ENCODE assay signal across 8 cellular contexts in the genomic region with DNA sequence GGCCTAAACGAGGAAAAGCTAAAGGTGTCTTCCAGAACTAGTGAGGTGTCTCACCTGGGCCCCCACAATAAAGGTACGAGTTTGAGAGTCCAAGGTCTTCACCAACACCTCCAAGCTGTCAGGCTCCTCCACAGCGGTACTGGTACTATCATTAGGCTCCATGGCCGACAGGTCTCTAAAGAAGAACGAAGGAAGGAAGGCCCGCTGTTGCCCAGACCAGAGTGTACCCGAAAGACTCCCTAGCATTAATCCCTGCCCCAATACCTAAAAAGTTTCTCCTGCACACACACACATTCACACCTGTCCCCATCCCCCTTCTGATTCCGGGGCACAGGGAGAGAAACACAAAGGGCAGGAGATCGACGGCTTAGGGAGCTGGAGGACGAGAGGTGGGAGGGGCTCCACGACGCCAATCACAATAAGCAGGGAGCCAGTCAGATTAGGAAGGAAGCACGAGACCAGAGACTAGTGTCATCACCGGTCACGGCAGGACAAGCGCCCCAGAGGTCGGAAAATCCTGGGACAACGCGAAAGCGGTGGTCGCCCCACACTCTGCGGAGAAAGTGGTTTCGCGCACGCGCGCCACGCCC. TPM values are rescaled to one million over a fixed set of nuclear protein-coding genes. Genes with fewer than 3 reads are reported as not detected.
DNase-seq lines count a peak whose midpoint lies in the region; ATAC-seq and TF ChIP-seq lines count a peak whose summit lies in the region.

No MANE protein-coding gene starts in this region.

- H3K4me1 Mint-ChIP-seq in Calu3 (ENCODE audit: low read depth, unreplicated experiment) = peaks cover 41% of the 10 kb centered on the region

- peaks cover 11% of the 10 kb centered on the region; the same call in 1 of the 2 replicates for H3K36me3 ChIP-seq in iPS DF 6.9 (ENCODE audit: control insufficient read depth, insufficient read depth, low read length)

- no peaks in the 10 kb centered on the region for H3K9me3 Mint-ChIP-seq in Calu3 (ENCODE audit: low read depth, unreplicated experiment)

- no CpG with 5 or more reads among the region's 29 CpGs for WGBS in iPS DF 6.9 (ENCODE audit: insufficient coverage, insufficient read length)

- H3K27ac Mint-ChIP-seq in Calu3 (ENCODE audit: unreplicated experiment) = peak overlapping the region; percentile 92

- peak; percentile 78 for DNase-seq in Calu3
- peak; percentile 92 for DNase-seq in NCI-H82 (lab: John Stamatoyannopoulos, UW)
- DNase-seq in astrocyte of the cerebellum (ENCODE audit: low read depth) = no peak
- DNase-seq in iPS DF 6.9 (ENCODE audit: low read depth, low spot score) = no peak
- DNase-seq in retinal pigment epithelial cell (ENCODE audit: low read depth) = peak; percentile 46
- DNase-seq in stimulated activated CD4-positive, alpha-beta T cell treated with anti-CD3 and anti-CD28 coated beads, Interleukin-4, amount 100 ng/mL, for 1 hour = no peak

- no peaks in the 10 kb centered on the region for H3K27me3 Mint-ChIP-seq in Calu3 (ENCODE audit: unreplicated experiment)

- H3K27me3 ChIP-seq in iPS DF 6.9 (ENCODE audit: control insufficient read depth, insufficient read depth, low read length) = no peaks in the 10 kb centered on the region

- no peaks in the 10 kb centered on the region for H3K4me1 ChIP-seq in iPS DF 6.9 (ENCODE audit: control insufficient read depth, insufficient read depth, low read length)

- H3K36me3 Mint-ChIP-seq in Calu3 (ENCODE audit: insufficient read depth, unreplicated experiment) = peaks cover 84% of the 10 kb centered on the region

- TF ChIP-seq CTCF in Calu3 (IDR thresholded peaks at IDR 0.05; ENCODE audit: unreplicated experiment) = no peak
- TF ChIP-seq CTCF in astrocyte of the cerebellum (IDR thresholded peaks at IDR 0.05; ENCODE audit: low read depth, low read length, missing control alignments) = no peak
- TF ChIP-seq CTCF in retinal pigment epithelial cell (conservative IDR thresholded peaks at IDR 0.05; ENCODE audit: low read depth, low read length) = no peak

- no peaks in the 10 kb centered on the region for H3K9me3 ChIP-seq in iPS DF 6.9 (ENCODE audit: control insufficient read depth, insufficient read depth, low read length)

- intact Hi-C loops in Calu3 (cut with micrococcal nuclease; ENCODE audit: unreplicated experiment) = loop anchor here (1.0 kb wide), 1 partner anchor 9 kb away; a partner anchor contains a TSS

- peak overlapping the region; percentile 81 for H3K4me3 ChIP-seq in astrocyte of the cerebellum (ENCODE audit: low read depth, low read length)
- H3K4me3 ChIP-seq in iPS DF 6.9 (ENCODE audit: low read length) = peak overlapping the region; percentile 90
- peak overlapping the region; percentile 86 for H3K4me3 ChIP-seq in retinal pigment epithelial cell (ENCODE audit: low read length)

- ATAC-seq in GM19043 (IDR thresholded peaks at IDR 0.05; ENCODE audit: low read depth, unreplicated experiment) (peak; percentile 14), HG03159 (IDR thresholded peaks at IDR 0.05; ENCODE audit: unreplicated experiment) (peak; percentile 29)

- in situ Hi-C loops in astrocyte of the cerebellum (cut with HindIII; ENCODE audit: low sequenced_read_pairs) = no loop called here

- H3K4me3 Mint-ChIP-seq in Calu3 (ENCODE audit: low read depth, unreplicated experiment) = peak overlapping the region; percentile 95

- CTCF ChIA-PET in Calu3 (lab: Charles Lee) = interaction anchor here (0.6 to 2.9 kb wide), 14 partner anchors 9 to 246 kb away, joined by 3 to 23 read pairs (median 3); a partner anchor contains a TSS

- no peak overlapping the region for H3K27ac ChIP-seq in iPS DF 6.9 (ENCODE audit: low read length)

- no TSS peak for BruUV-seq in Calu3 (replicated peaks; lab: Mats Ljungman, UMichigan)

RNA-seq across cellular contexts. Expression of a gene that starts 0.8 kb away (rescaled TPM):
- 617 and 663 TPM in 2 replicates for total RNA-seq in Calu3 (2022)

RNA-seq across cellular contexts. Expression of a gene that starts 4.0 kb away (rescaled TPM):
- 2.6 and 3.6 TPM in 2 replicates for total RNA-seq in Calu3 (2022)

RNA-seq across cellular contexts. Expression of a gene that starts 8.9 kb away (rescaled TPM):
- total RNA-seq in Calu3 (2022) = 40.3 and 42.9 TPM in 2 replicates

RNA-seq across cellular contexts. Expression of a gene that starts 13.1 kb away (rescaled TPM):
- 32.2 and 35.6 TPM in 2 replicates for total RNA-seq in Calu3 (2022)

RNA-seq across cellular contexts. Expression of a gene that starts 14.2 kb away (rescaled TPM):
- total RNA-seq in Calu3 (2022) = 337 and 357 TPM in 2 replicates

Comparison
In these comparisons a context has a peak if more than half of its experiments do, and no peak if none do; other contexts are left out.
1. DNase-seq: peak in Calu3 (single experiment), NCI-H82 (single experiment) and retinal pigment epithelial cell (single experiment); none in astrocyte of the cerebellum (single experiment), iPS DF 6.9 (single experiment) and stimulated activated CD4-positive, alpha-beta T cell treated with anti-CD3 and anti-CD28 coated beads, Interleukin-4, amount 100 ng/mL, for 1 hour (single experiment).
2. Peak in every context shown above with its lines, with median percentiles within 50 percentile points of each other: H3K4me3 ChIP-seq.